Comparison of ENCODE assay signal across 15 cellular contexts in genomic region chr4:6461301-6462165, GRCh38. TPM values are rescaled to one million over a fixed set of nuclear protein-coding genes. Genes with fewer than 3 reads are reported as not detected.
A peak's percentile ranks its signal among the peaks of the same experiment; 100 is the strongest.
DNase-seq lines count a peak whose midpoint lies in the region; ATAC-seq, FAIRE-seq and TF ChIP-seq lines count a peak whose summit lies in the region.
"Had no signal": no experiment of that assay in that cellular context is flagged by ENCODE, and none has a peak within 500 bp of the region (broad histone marks: within the 10 kb centered on the region; RNA-seq: fewer than 3 reads in every experiment).

No MANE protein-coding gene starts in this region.

- TF ChIP-seq CTCF in A549 (IDR thresholded peaks at IDR 0.05), result no peak
- TF ChIP-seq CTCF in GM23338 (conservative IDR thresholded peaks at IDR 0.05; ENCODE audit: low read depth in 2 of 2), result no peak
- TF ChIP-seq CTCF in osteocyte (IDR thresholded peaks at IDR 0.05), result no peak
- TF ChIP-seq CTCF in endothelial cell (IDR thresholded peaks at IDR 0.05; ENCODE audit: unreplicated experiment), result no peak

- POLR2A ChIA-PET in A549 (lab: Yijun Ruan, JAX), result no interaction called here

- TF ChIP-seq EP300 in A549 (IDR thresholded peaks at IDR 0.05), result no peak

- TF ChIP-seq RAD21 in A549 (conservative IDR thresholded peaks at IDR 0.05 in 1 of 2, IDR thresholded peaks at IDR 0.05 in 1 of 2), result no peak

- no peak overlapping the region for H2AFZ ChIP-seq in GM23338

- H3K27me3 ChIP-seq in GM23338 (ENCODE audit: insufficient read depth), result no peaks in the 10 kb centered on the region
- H3K27me3 ChIP-seq: ascending aorta had no signal

- H3K9me3 Mint-ChIP-seq in GM23338 (peaks cover 4% of the 10 kb centered on the region; the same call in 1 of the 3 replicates), osteocyte (ENCODE audit: unreplicated experiment) (no peaks in the 10 kb centered on the region), endothelial cell (ENCODE audit: unreplicated experiment) (no peaks in the 10 kb centered on the region)

- H3K4me3 Mint-ChIP-seq in GM23338 (no peak overlapping the region), osteocyte (ENCODE audit: unreplicated experiment) (no peak overlapping the region), endothelial cell (ENCODE audit: unreplicated experiment) (no peak overlapping the region)
- H3K4me3 Mint-ChIP-seq: naive thymus-derived CD8-positive, alpha-beta T cell had no signal

- ATAC-seq in A549, result peak; percentile 43 to 58; a peak in 3 of 6 replicates
- ATAC-seq in GM23338, result peak; percentile 45; the same call in 2 of the 3 replicates
- no peak for ATAC-seq in GM18505 (IDR thresholded peaks at IDR 0.05; ENCODE audit: unreplicated experiment)
- ATAC-seq in HG02642 (IDR thresholded peaks at IDR 0.05; ENCODE audit: poor library complexity, unreplicated experiment), result no peak
- ATAC-seq: naive thymus-derived CD8-positive, alpha-beta T cell had no signal

- TF ChIP-seq POLR2A in A549 (IDR thresholded peaks at IDR 0.05; ENCODE audit: low read length) (no peak), GM18505 (IDR thresholded peaks at IDR 0.05; ENCODE audit: borderline replicate concordance, extremely low read depth, insufficient read depth, insufficient read length) (no peak)

- H4K20me1 ChIP-seq in GM23338 (replicated peaks; ENCODE audit: insufficient read depth), result no peaks in the 10 kb centered on the region

- H3K27ac Mint-ChIP-seq in GM23338, result no peak overlapping the region
- no peak overlapping the region for H3K27ac Mint-ChIP-seq in osteocyte (ENCODE audit: unreplicated experiment)
- no peak overlapping the region for H3K27ac Mint-ChIP-seq in endothelial cell (ENCODE audit: unreplicated experiment)
- H3K27ac Mint-ChIP-seq: naive thymus-derived CD8-positive, alpha-beta T cell had no signal

- H3K9me2 ChIP-seq in GM23338 (ENCODE audit: insufficient read depth), result no peaks in the 10 kb centered on the region

- H3K36me3 Mint-ChIP-seq in GM23338 (ENCODE audit: low read depth), result no peaks in the 10 kb centered on the region
- H3K36me3 Mint-ChIP-seq in osteocyte (ENCODE audit: unreplicated experiment), result no peaks in the 10 kb centered on the region
- H3K36me3 Mint-ChIP-seq in endothelial cell (ENCODE audit: low read depth, unreplicated experiment), result no peaks in the 10 kb centered on the region

- no peak for FAIRE-seq in A549 (lab: Jason Lieb, UNC)

- DNase-seq in A549 (ENCODE audit: low read depth in 1 of 2, low spot score in 1 of 2), result no peak
- DNase-seq in GM23338 (ENCODE audit: low spot score), result peak; percentile 11
- DNase-seq in ecto neural progenitor cell (ENCODE audit: low spot score), result peak; percentile 42
- DNase-seq in osteocyte (ENCODE audit: extremely low spot score, unreplicated experiment), result peak; percentile 72
- DNase-seq in NCI-H2171 treated with DMSO at 0.1 percent for 48 hours (lab: John Stamatoyannopoulos, UW), result no peak
- no peak for DNase-seq in endothelial cell (ENCODE audit: low spot score)
- DNase-seq: activated CD4-positive, alpha-beta T cell treated with anti-CD3 and anti-CD28 coated beads, Interleukin-2, amount 50 U/mL, for 4 hours; Calu3; mammary epithelial cell; NCI-H2029 treated with DMSO at 0.1 percent for 48 hours; NCI-H774 had no signal

- CTCF ChIA-PET in A549 (lab: Yijun Ruan, JAX), result no interaction called here

- 0 out of 3 replicates have a peak overlapping the region, but pooled peaks have one; percentile 19 for H3K4me2 ChIP-seq in A549
- H3K4me2 ChIP-seq in GM23338, result no peak overlapping the region

- H3F3A ChIP-seq in GM23338 (replicated peaks; ENCODE audit: low read depth), result no peaks in the 10 kb centered on the region

- H3K9me3 ChIP-seq in A549, result no peaks in the 10 kb centered on the region; the same call in 2 of the 3 replicates
- H3K9me3 ChIP-seq: ascending aorta had no signal

- no peaks in the 10 kb centered on the region for H3K36me3 ChIP-seq in GM23338 (ENCODE audit: insufficient read depth)
- H3K36me3 ChIP-seq: ascending aorta had no signal

- H3K4me1 Mint-ChIP-seq in GM23338 (peaks cover 14% of the 10 kb centered on the region), osteocyte (ENCODE audit: unreplicated experiment) (no peaks in the 10 kb centered on the region), endothelial cell (ENCODE audit: unreplicated experiment) (peaks cover 5% of the 10 kb centered on the region)

- peak overlapping the region in 1 of 2 experiments; percentile 35; a peak in 1 of 6 replicates for H3K27ac ChIP-seq in A549
- no peak overlapping the region for H3K27ac ChIP-seq in GM23338 (ENCODE audit: low read depth)
- H3K27ac ChIP-seq: ascending aorta had no signal

- no peak overlapping the region for H3K4me3 ChIP-seq in A549
- H3K4me3 ChIP-seq in GM23338, result no peak overlapping the region
- H3K4me3 ChIP-seq: ascending aorta had no signal

- H3K4me1 ChIP-seq in A549, result peaks cover 22% of the 10 kb centered on the region
- H3K4me1 ChIP-seq in GM23338 (ENCODE audit: insufficient read depth), result no peaks in the 10 kb centered on the region; the same call in 1 of the 2 replicates
- H3K4me1 ChIP-seq: ascending aorta had no signal

- no peaks in the 10 kb centered on the region for H3K79me2 ChIP-seq in GM23338 (replicated peaks; ENCODE audit: insufficient read depth)

- WGBS in A549 (ENCODE audit: missing lambda C conversion rate), result 93% methylated on average over 2 of the region's 9 CpGs

- H3K27me3 Mint-ChIP-seq in GM23338 (ENCODE audit: insufficient read depth, low read depth, poor library complexity) (peaks cover 6% of the 10 kb centered on the region), osteocyte (ENCODE audit: unreplicated experiment) (peaks cover 28% of the 10 kb centered on the region), endothelial cell (ENCODE audit: unreplicated experiment) (peaks cover 8% of the 10 kb centered on the region)

TF ChIP-seq in A549, 52 proteins besides CTCF, POLR2A, EP300 and RAD21:
- no peak for TF ChIP-seq FOXS1 (CRISPR knock-in tag; IDR thresholded peaks at IDR 0.05)
- no peak for TF ChIP-seq CBX2 (IDR thresholded peaks at IDR 0.05; ENCODE audit: borderline replicate concordance, low read depth)
- TF ChIP-seq USF2 (IDR thresholded peaks at IDR 0.05), result peak; percentile 53

TF ChIP-seq in GM23338, 12 proteins besides CTCF, POLR2A, EP300 and RAD21 (continues in another document):
- no peak for TF ChIP-seq EZH2 (IDR thresholded peaks at IDR 0.05; ENCODE audit: low read depth, unreplicated experiment)
- no peak for TF ChIP-seq CREB1 (CRISPR knock-in tag; IDR thresholded peaks at IDR 0.05; ENCODE audit: low read depth)
- TF ChIP-seq POLR2AphosphoS5 (IDR thresholded peaks at IDR 0.05; ENCODE audit: low read depth), result no peak
- no peak for TF ChIP-seq ZNF331 (CRISPR knock-in tag; IDR thresholded peaks at IDR 0.05; ENCODE audit: low read depth)
- TF ChIP-seq EZH2phosphoT487 (IDR thresholded peaks at IDR 0.05; ENCODE audit: unreplicated experiment), result no peak

RNA-seq across cellular contexts. Expression of gene PPP2R2C, which starts 10.9 kb away (rescaled TPM):
- 23.9 and 26.9 TPM in 2 replicates for polyA plus RNA-seq in A549 (2011; rRNA removed)
- 38.9 and 50.9 TPM in 2 replicates for polyA plus RNA-seq in A549 (2012; cell fraction: cytosol; rRNA removed)
- polyA plus RNA-seq in A549 (2012; cell fraction: nucleus; rRNA removed), result 41.8 and 48.0 TPM in 2 replicates
- polyA plus RNA-seq in A549 (2017; fragmentation: RNase III; extraction: RNeasy Plus Mini Kit Qiagen cat#74134 plus additional on column Dnase treatment), result 28.6 to 31.2 TPM (median 29.4 TPM) in 3 replicates
- 64.9 and 74.3 TPM in 2 replicates for polyA minus RNA-seq in A549 (2011; rRNA and poly(A)+ RNA removed)
- total RNA-seq in GM23338 (2014; rRNA removed; shearing (Covaris generic)), result 7.6 and 9.2 TPM in 2 replicates
- polyA plus RNA-seq in GM23338 (2016; fragmentation: Nextera tagmentation; extraction: Ambion mirVana), result 0.77 and 1.3 TPM in 2 replicates
- total RNA-seq in osteocyte, result not detected in 2 replicates
- 1.7 TPM for total RNA-seq in endothelial cell (ENCODE audit: unreplicated experiment)
- total RNA-seq: naive thymus-derived CD8-positive, alpha-beta T cell had no signal
- polyA plus RNA-seq: naive thymus-derived CD8-positive, alpha-beta T cell had no signal

Comparison
In these comparisons a context has a peak if more than half of its experiments do, and no peak if none do; other contexts are left out.
1. ATAC-seq: peak in A549 (2 of 2) and GM23338 (single experiment); none in GM18505 (single experiment) and HG02642 (single experiment).
2. DNase-seq: peak in GM23338 (single experiment), ecto neural progenitor cell (single experiment) and osteocyte (single experiment); none in A549 (0 of 2), NCI-H2171 treated with DMSO at 0.1 percent for 48 hours (single experiment) and endothelial cell (single experiment).